In the genomic region with DNA sequence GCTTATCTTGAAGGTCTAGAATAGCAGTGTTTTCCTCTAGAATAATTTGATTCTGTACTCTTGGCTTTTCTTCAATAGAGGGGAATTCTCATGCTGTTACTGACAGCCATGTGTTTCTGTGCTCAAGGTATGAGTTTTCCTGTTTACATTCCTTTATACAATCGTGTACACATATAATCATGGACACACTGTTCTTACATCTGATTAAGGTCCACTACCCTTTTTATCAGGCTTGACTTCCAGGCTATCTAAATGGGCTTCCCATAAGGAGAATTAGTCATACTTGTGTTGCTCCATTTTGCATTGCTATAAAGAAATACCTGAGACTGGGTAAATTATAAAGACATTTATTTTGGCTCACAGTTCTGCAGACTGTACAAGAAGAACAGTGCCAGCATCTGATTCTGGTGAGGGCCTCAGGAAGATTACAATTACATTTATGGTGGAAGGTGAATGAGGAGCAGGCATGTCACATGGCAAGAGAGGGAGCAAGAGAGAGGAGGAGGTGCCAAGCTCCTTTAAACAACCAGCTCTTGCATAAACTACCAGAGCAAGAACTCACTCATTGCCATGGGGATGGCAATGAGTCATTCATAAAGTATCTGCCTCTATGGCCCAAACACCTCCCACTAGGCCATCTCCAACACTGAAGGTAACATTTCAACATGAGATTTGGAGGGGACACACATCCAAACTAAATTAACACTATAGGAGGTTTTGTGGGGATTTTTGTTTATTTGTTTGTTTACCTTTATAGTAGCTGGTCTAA, we compare ENCODE assay signal across 10 cellular contexts. TPM values are rescaled to one million over a fixed set of nuclear protein-coding genes. Genes with fewer than 3 reads are reported as not detected.
"Had no signal": no experiment of that assay in that cellular context is flagged by ENCODE, and none has a peak within 500 bp of the region (broad histone marks: within the 10 kb centered on the region; RNA-seq: fewer than 3 reads in every experiment).

No MANE protein-coding gene starts in this region.

RNA-seq across cellular contexts. Expression of gene XKR3, which starts 26.2 kb away (rescaled TPM):
- total RNA-seq: activated CD8-positive, alpha-beta memory T cell treated with anti-CD3 and anti-CD28 coated beads for 36 hours; aorta; colonic mucosa; endodermal cell; heart right ventricle; lung microvascular endothelial cell; sigmoid colon; stomach; upper lobe of left lung had no signal
- polyA plus RNA-seq: aorta, heart right ventricle, immature natural killer cell, stomach had no signal
